34 cellular contexts compared by ENCODE assay signal in genomic region chr14:31466554-31466953, GRCh38. TPM values are rescaled to one million over a fixed set of nuclear protein-coding genes. Genes with fewer than 3 reads are reported as not detected.
"Had no signal": no experiment of that assay in that cellular context is flagged by ENCODE, and none has a peak within 500 bp of the region (broad histone marks: within the 10 kb centered on the region; RNA-seq: fewer than 3 reads in every experiment).

No MANE protein-coding gene starts in this region.

- ATAC-seq: effector memory CD8-positive, alpha-beta T cell; esophagus mucosa; gastrocnemius medialis; heart right ventricle; left cardiac atrium; left lung; left ventricle myocardium superior; lower lobe of right lung; mucosa of descending colon had no signal

- H3K9me3 Mint-ChIP-seq: effector memory CD8-positive, alpha-beta T cell; endodermal cell; mesothelial cell of epicardium; naive B cell had no signal

- H3K4me1 Mint-ChIP-seq: endodermal cell had no signal

- FAIRE-seq: endometrium, islet of Langerhans, keratinocyte had no signal

- H3K27me3 ChIP-seq: colonic mucosa, esophagus squamous epithelium, gastrocnemius medialis, heart right ventricle, left lung had no signal

- H3K27me3 Mint-ChIP-seq: dendritic cell treated with granulocyte-macrophage colony-stimulating factor and Interleukin-4, amounts not matched to agents 40 ng/mL and 50 ng/mL, for 4 days; naive B cell had no signal

- H3K4me3 ChIP-seq: colonic mucosa, esophagus squamous epithelium, gastrocnemius medialis, heart right ventricle, left lung, lower lobe of right lung, mucosa of descending colon had no signal

- H3K27ac Mint-ChIP-seq: dendritic cell treated with granulocyte-macrophage colony-stimulating factor and Interleukin-4, amounts not matched to agents 40 ng/mL and 50 ng/mL, for 4 days; effector memory CD8-positive, alpha-beta T cell; endodermal cell; mesothelial cell of epicardium had no signal

- H3K27ac ChIP-seq: colonic mucosa, epithelial cell of prostate, esophagus squamous epithelium, gastrocnemius medialis, heart right ventricle, left lung, lower lobe of right lung had no signal

- H3K9me3 ChIP-seq: colonic mucosa, esophagus squamous epithelium, gastrocnemius medialis, heart right ventricle, left lung, lower lobe of right lung, mucosa of descending colon had no signal

- H3K36me3 Mint-ChIP-seq: mesothelial cell of epicardium, naive B cell had no signal

- H3K36me3 ChIP-seq: colonic mucosa, esophagus squamous epithelium, gastrocnemius medialis, heart right ventricle, left lung, lower lobe of right lung had no signal

- DNase-seq: colonic mucosa; cortex of kidney; effector CD8-positive, alpha-beta T cell; effector memory CD8-positive, alpha-beta T cell; endodermal cell; erythroblast; esophagus squamous epithelium; foreskin fibroblast; foreskin melanocyte; gastrocnemius medialis; glutamatergic neuron; head of caudate nucleus; heart right ventricle; hippocampal formation; left cardiac atrium; left lung; left ventricle myocardium superior; lower lobe of right lung; mesenchymal stem cell; mucosa of descending colon; naive B cell had no signal

- H3K4me1 ChIP-seq: colonic mucosa, gastrocnemius medialis, heart right ventricle, left lung, lower lobe of right lung had no signal

- H3K4me3 Mint-ChIP-seq: dendritic cell treated with granulocyte-macrophage colony-stimulating factor and Interleukin-4, amounts not matched to agents 40 ng/mL and 50 ng/mL, for 4 days; effector memory CD8-positive, alpha-beta T cell; endodermal cell; mesothelial cell of epicardium; naive B cell had no signal

RNA-seq across cellular contexts. Expression of gene GPR33, which starts 21.3 kb away (rescaled TPM):
- total RNA-seq: colonic mucosa, dermis microvascular lymphatic vessel endothelial cell, endodermal cell, esophagus mucosa, esophagus squamous epithelium, gastrocnemius medialis, glomerular endothelial cell, heart right ventricle, kidney epithelial cell, left cardiac atrium, left lung, left ventricle myocardium superior, lower lobe of right lung, lung microvascular endothelial cell, mesenteric fat pad, mesothelial cell of epicardium, mucosa of descending colon, myocyte had no signal
- polyA plus RNA-seq: heart right ventricle, keratinocyte had no signal
